ENCODE assay signal across 23 cellular contexts in the genomic region with DNA sequence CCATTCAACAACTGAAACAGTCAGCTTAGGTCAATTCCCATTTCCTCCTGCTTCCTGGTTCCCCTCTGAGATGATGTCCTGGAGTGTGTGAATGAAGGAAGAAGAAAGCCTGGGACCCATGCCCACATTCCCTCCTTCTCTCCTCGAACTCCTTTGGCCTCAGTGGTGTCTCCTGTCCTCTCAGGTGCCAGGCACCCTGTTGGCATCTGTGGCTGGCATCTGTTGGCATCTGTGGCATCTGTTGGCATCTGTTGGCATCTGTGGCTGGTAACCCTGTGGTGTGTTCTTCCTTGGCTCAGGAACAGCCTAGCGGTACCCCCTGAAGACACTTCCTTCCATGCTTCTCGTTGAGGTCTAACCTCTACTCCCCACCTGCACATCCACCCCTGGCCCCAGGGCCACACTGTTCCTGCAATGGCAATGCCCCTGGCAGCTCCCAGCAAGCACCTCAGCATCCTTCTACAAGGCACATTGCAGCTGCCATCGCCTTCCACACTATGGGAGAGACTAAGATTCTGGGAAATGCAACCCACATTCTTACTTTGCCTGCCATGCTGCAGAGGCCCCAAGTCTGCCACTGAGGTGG.
"Had no signal": no experiment of that assay in that cellular context is flagged by ENCODE, and none has a peak within 500 bp of the region (broad histone marks: within the 10 kb centered on the region; RNA-seq: fewer than 3 reads in every experiment).

No MANE protein-coding gene starts in this region.

- H3K27ac ChIP-seq: coronary artery, dorsolateral prefrontal cortex, esophagus squamous epithelium, gastrocnemius medialis, hepatocyte, lower lobe of right lung had no signal

- H3K9me3 ChIP-seq: esophagus squamous epithelium, gastrocnemius medialis, left ventricle myocardium inferior, lower lobe of right lung had no signal

- H3K36me3 Mint-ChIP-seq: immature natural killer cell, memory B cell had no signal

- H2AFZ ChIP-seq: hepatocyte had no signal

- H3K4me3 Mint-ChIP-seq: immature natural killer cell, memory B cell had no signal

- ATAC-seq: gastrocnemius medialis, left colon, left lobe of liver, lower lobe of right lung had no signal

- H3K4me1 ChIP-seq: esophagus squamous epithelium, gastrocnemius medialis, lower lobe of right lung had no signal

- H3K27me3 ChIP-seq: dorsolateral prefrontal cortex, esophagus squamous epithelium, gastrocnemius medialis, hepatocyte had no signal

- H3K4me1 Mint-ChIP-seq: immature natural killer cell, memory B cell had no signal

- H3K79me2 ChIP-seq: hepatocyte had no signal

- H3K4me2 ChIP-seq: hepatocyte had no signal

- H3K36me3 ChIP-seq: esophagus squamous epithelium, gastrocnemius medialis, left ventricle myocardium inferior, lower lobe of right lung had no signal

- H3K27ac Mint-ChIP-seq: immature natural killer cell, memory B cell had no signal

- H3K4me3 ChIP-seq: coronary artery, dorsolateral prefrontal cortex, esophagus squamous epithelium, gastrocnemius medialis, hepatocyte, left ventricle myocardium inferior, lower lobe of right lung had no signal

- H3K9me3 Mint-ChIP-seq: memory B cell had no signal

- DNase-seq: dermis blood vessel endothelial cell; dorsolateral prefrontal cortex; effector CD4-positive, alpha-beta T cell; effector memory CD4-positive, alpha-beta T cell; esophagus squamous epithelium; foreskin fibroblast; foreskin melanocyte; gastrocnemius medialis; glutamatergic neuron; hypothalamus; immature natural killer cell; islet precursor cell; kidney; kidney glomerular epithelial cell; left colon; left ventricle myocardium inferior; lower lobe of right lung; mesendoderm; midbrain had no signal
